ENCODE assay signal across 8 cellular contexts in the genomic region with DNA sequence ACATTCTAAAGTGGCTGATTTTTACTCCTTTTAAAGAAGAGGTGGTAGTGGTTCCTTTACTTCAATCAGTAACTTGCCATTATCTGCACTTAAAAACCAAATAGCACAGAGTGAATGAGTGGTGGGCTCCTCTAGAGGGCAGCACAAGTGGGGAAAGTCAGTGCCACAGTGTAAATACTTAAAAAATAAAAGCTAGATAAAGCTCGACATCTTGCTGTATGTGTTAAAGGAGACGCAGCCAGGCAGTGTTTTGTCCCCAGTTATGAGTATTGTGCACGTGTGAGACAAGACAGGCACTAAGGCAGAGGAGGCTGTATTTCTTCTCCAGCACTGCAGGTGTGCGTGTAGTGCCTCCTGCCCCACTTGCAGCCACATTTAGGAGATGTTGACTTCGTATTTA. TPM values are rescaled to one million over a fixed set of nuclear protein-coding genes. Genes with fewer than 3 reads are reported as not detected.
DNase-seq lines count a peak whose midpoint lies in the region; ATAC-seq, FAIRE-seq and TF ChIP-seq lines count a peak whose summit lies in the region.

No MANE protein-coding gene starts in this region.

- H3K36me3 ChIP-seq in SK-N-MC (ENCODE audit: insufficient read depth, low read length), result no peaks in the 10 kb centered on the region
- H3K36me3 ChIP-seq in psoas muscle (ENCODE audit: insufficient read depth in 1 of 2, low read depth in 1 of 2), result peaks cover 0 to 71% of the 10 kb centered on the region in 2 donors

- no peaks in the 10 kb centered on the region for H3K4me1 ChIP-seq in psoas muscle

- no peak overlapping the region for H3K9ac ChIP-seq in SK-N-MC (ENCODE audit: insufficient read length)

- intact Hi-C loops in psoas muscle (cut with DNase I), result no loop called here

- 0 out of 2 replicates have a peak overlapping the region, but pooled peaks have one; percentile 16 for H3K4me3 ChIP-seq in SK-N-MC
- H3K4me3 ChIP-seq in epithelial cell of proximal tubule (ENCODE audit: low read depth, low read length), result no peak overlapping the region
- no peak overlapping the region for H3K4me3 ChIP-seq in psoas muscle

- H3K27ac ChIP-seq in SK-N-MC (no peak overlapping the region), psoas muscle (no peak overlapping the region)

- peak; percentile 78 for ATAC-seq in HG02884 (IDR thresholded peaks at IDR 0.05; ENCODE audit: unreplicated experiment)
- ATAC-seq in psoas muscle, result no peak
- ATAC-seq in GM21381 (IDR thresholded peaks at IDR 0.05; ENCODE audit: unreplicated experiment), result no peak

- peak; percentile 46 for FAIRE-seq in A204.1 (lab: Jason Lieb, UNC)

- H3K9me3 ChIP-seq in SK-N-MC (ENCODE audit: low read depth, low read length) (no peaks in the 10 kb centered on the region), psoas muscle (no peaks in the 10 kb centered on the region)

- H3K27me3 ChIP-seq in psoas muscle (ENCODE audit: insufficient read depth in 3 of 3, low read length in 2 of 3), result no peaks in the 10 kb centered on the region

- WGBS in psoas muscle, 3 donors, result 64 to 71% (median 68%) methylated on average over 5 of the region's 5 CpGs

- DNase-seq in EL (peak; percentile 31), SK-N-MC (ENCODE audit: low read depth, low spot score) (peak; percentile 37), epithelial cell of proximal tubule (ENCODE audit: low read depth) (no peak), psoas muscle (no peak), dedifferentiated amniotic fluid mesenchymal stem cell (ENCODE audit: extremely low spot score) (no peak)

- peak; percentile 75 for TF ChIP-seq CTCF in epithelial cell of proximal tubule (conservative IDR thresholded peaks at IDR 0.05; ENCODE audit: low read depth, low read length)
- TF ChIP-seq CTCF in psoas muscle (IDR thresholded peaks at IDR 0.05), result peak; percentile 35

RNA-seq across cellular contexts. Expression of a gene that starts 24.6 kb away (rescaled TPM):
- total RNA-seq in epithelial cell of proximal tubule (1.4 and 3.5 TPM in 2 replicates), psoas muscle (1 to 10 TPM; 2.8 to 4.0 (median 3.8) TPM)
- polyA plus RNA-seq in psoas muscle, result 1 to 10 TPM; 1.2 to 3.3 (median 1.3) TPM

Comparison
In these comparisons a context has a peak if more than half of its experiments do, and no peak if none do; other contexts are left out.
1. DNase-seq: peak in EL (single experiment) and SK-N-MC (single experiment); none in epithelial cell of proximal tubule (single experiment), psoas muscle (0 of 2) and dedifferentiated amniotic fluid mesenchymal stem cell (single experiment).